ENCODE assay signal across 11 cellular contexts in the genomic region with DNA sequence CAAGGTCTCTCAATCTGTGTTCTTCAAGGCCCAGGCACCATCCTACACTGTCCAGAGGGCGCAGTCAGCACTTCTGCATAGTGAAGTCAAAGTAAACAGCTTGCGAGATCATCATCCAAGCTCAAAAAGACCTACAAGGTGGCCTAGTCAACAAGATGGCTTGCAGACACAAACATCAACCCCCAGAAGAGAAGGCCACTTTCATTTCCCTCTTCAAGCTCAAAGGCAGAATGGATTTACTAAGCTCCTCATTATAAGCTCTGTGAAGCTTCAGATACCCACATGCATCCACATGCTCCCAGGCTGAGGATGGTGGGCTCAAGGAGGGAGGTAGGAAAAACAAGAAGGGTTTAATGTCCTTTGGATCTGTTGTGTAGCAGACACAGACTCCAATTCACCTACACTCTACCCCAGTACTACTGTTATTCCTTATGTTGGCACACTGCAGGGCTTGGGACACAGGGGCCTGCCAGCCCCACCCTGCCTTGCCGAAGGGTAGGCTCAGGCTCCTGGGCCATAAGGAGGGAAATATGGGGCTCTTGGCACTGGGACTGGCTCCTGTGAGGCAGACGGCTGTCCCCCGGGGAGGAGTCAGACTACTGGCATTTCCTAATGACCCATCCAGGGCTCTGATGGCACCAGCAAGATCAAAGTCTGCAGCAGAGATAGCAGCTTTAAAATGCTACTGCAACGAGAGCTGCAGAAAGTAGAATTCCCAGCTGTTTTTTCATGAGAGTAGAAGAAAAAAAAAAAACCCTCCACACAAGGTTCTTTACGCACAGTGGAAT. TPM values are rescaled to one million over a fixed set of nuclear protein-coding genes. Genes with fewer than 3 reads are reported as not detected.
DNase-seq lines count a peak whose midpoint lies in the region; ATAC-seq and TF ChIP-seq lines count a peak whose summit lies in the region.
"Had no signal": no experiment of that assay in that cellular context is flagged by ENCODE, and none has a peak within 500 bp of the region (broad histone marks: within the 10 kb centered on the region; RNA-seq: fewer than 3 reads in every experiment).

No MANE protein-coding gene starts in this region.

- peaks cover 30% of the 10 kb centered on the region for H3K4me1 ChIP-seq in HUES6 (ENCODE audit: control insufficient read depth, insufficient read depth, low read length)
- H3K4me1 ChIP-seq in mucosa of rectum (ENCODE audit: control insufficient read depth in 2 of 2, insufficient read depth in 2 of 2, low read length in 2 of 2), result peaks cover 18 to 24% of the 10 kb centered on the region in 2 donors

- no peaks in the 10 kb centered on the region for H3K9me3 Mint-ChIP-seq in CD4-positive, alpha-beta T cell
- H3K9me3 Mint-ChIP-seq in brain, result no peaks in the 10 kb centered on the region
- no peaks in the 10 kb centered on the region for H3K9me3 Mint-ChIP-seq in activated T-helper 1 cell treated with anti-CD3 and anti-CD28 coated beads, Interleukin-12 subunit alpha, Interleukin-12 subunit beta, Interleukin-2, Interleukin-4 antibody, amounts not matched to agents 30 ng/mL and 10 ng/mL and 1 ng/mL, durations not matched to agents 14 hours and 24 hours and 36 hours
- H3K9me3 Mint-ChIP-seq: activated CD4-positive, alpha-beta T cell treated with anti-CD3 and anti-CD28 coated beads, Interleukin-2, amount 10 ng/mL, durations not matched to agents 24 days and 14 days had no signal

- peak overlapping the region; percentile 54 for H3K27ac Mint-ChIP-seq in CD4-positive, alpha-beta T cell
- H3K27ac Mint-ChIP-seq in brain, result peak overlapping the region; percentile 31 to 93 (median 60)
- no peak overlapping the region for H3K27ac Mint-ChIP-seq in activated T-helper 1 cell treated with anti-CD3 and anti-CD28 coated beads, Interleukin-12 subunit alpha, Interleukin-12 subunit beta, Interleukin-2, Interleukin-4 antibody, amounts not matched to agents 30 ng/mL and 10 ng/mL and 1 ng/mL, durations not matched to agents 14 hours and 24 hours and 36 hours
- H3K27ac Mint-ChIP-seq: activated CD4-positive, alpha-beta T cell treated with anti-CD3 and anti-CD28 coated beads, Interleukin-2, amount 10 ng/mL, durations not matched to agents 24 days and 14 days had no signal

- no peak overlapping the region for H3K4me3 ChIP-seq in HUES6 (ENCODE audit: low read depth, low read length)
- H3K4me3 ChIP-seq in mucosa of rectum (ENCODE audit: low read length in 2 of 2), result peak overlapping the region in 1 of 2 donors; percentile 22

- peaks cover 82% of the 10 kb centered on the region for H3K36me3 Mint-ChIP-seq in CD4-positive, alpha-beta T cell (ENCODE audit: low read depth)
- peaks cover 24% of the 10 kb centered on the region for H3K36me3 Mint-ChIP-seq in brain
- peaks cover 21% of the 10 kb centered on the region for H3K36me3 Mint-ChIP-seq in activated T-helper 1 cell treated with anti-CD3 and anti-CD28 coated beads, Interleukin-12 subunit alpha, Interleukin-12 subunit beta, Interleukin-2, Interleukin-4 antibody, amounts not matched to agents 30 ng/mL and 10 ng/mL and 1 ng/mL, durations not matched to agents 14 hours and 24 hours and 36 hours (ENCODE audit: low read depth)

- no peak overlapping the region for H3K4me3 Mint-ChIP-seq in CD4-positive, alpha-beta T cell
- H3K4me3 Mint-ChIP-seq in brain, result peak overlapping the region in 2 of 5 experiments; percentile 33 to 39
- H3K4me3 Mint-ChIP-seq in activated T-helper 1 cell treated with anti-CD3 and anti-CD28 coated beads, Interleukin-12 subunit alpha, Interleukin-12 subunit beta, Interleukin-2, Interleukin-4 antibody, amounts not matched to agents 30 ng/mL and 10 ng/mL and 1 ng/mL, durations not matched to agents 14 hours and 24 hours and 36 hours, result no peak overlapping the region
- H3K4me3 Mint-ChIP-seq: activated CD4-positive, alpha-beta T cell treated with anti-CD3 and anti-CD28 coated beads, Interleukin-2, amount 10 ng/mL, durations not matched to agents 24 days and 14 days had no signal

- POLR2A ChIA-PET in CD4-positive, alpha-beta T cell (lab: Charles Lee), result no interaction called here

- H3K36me3 ChIP-seq in HUES6 (ENCODE audit: control insufficient read depth, insufficient read depth, low read length) (peaks cover 16% of the 10 kb centered on the region), mucosa of rectum (ENCODE audit: control insufficient read depth in 2 of 2, insufficient read depth in 2 of 2, low read length in 2 of 2) (peaks cover 13 to 15% of the 10 kb centered on the region in 2 donors)

- H3K4me1 Mint-ChIP-seq in CD4-positive, alpha-beta T cell (ENCODE audit: low read depth), result peaks cover 52% of the 10 kb centered on the region
- peaks cover 69% of the 10 kb centered on the region for H3K4me1 Mint-ChIP-seq in brain
- peaks cover 36% of the 10 kb centered on the region for H3K4me1 Mint-ChIP-seq in activated T-helper 1 cell treated with anti-CD3 and anti-CD28 coated beads, Interleukin-12 subunit alpha, Interleukin-12 subunit beta, Interleukin-2, Interleukin-4 antibody, amounts not matched to agents 30 ng/mL and 10 ng/mL and 1 ng/mL, durations not matched to agents 14 hours and 24 hours and 36 hours (ENCODE audit: low read depth)

- no peak overlapping the region for H3K27ac ChIP-seq in CD4-positive, alpha-beta T cell (ENCODE audit: low read depth, low read length)
- no peak overlapping the region for H3K27ac ChIP-seq in HUES6 (ENCODE audit: low read depth, low read length)
- peak overlapping the region; percentile 30 to 66 for H3K27ac ChIP-seq in mucosa of rectum (ENCODE audit: low read depth in 2 of 2, low read length in 2 of 2)

- no peaks in the 10 kb centered on the region for H3K9me3 ChIP-seq in CD4-positive, alpha-beta T cell (ENCODE audit: control insufficient read depth, low read length)
- no peaks in the 10 kb centered on the region for H3K9me3 ChIP-seq in HUES6 (ENCODE audit: control insufficient read depth, insufficient read depth, low read depth, low read length)
- no peaks in the 10 kb centered on the region for H3K9me3 ChIP-seq in mucosa of rectum (ENCODE audit: control insufficient read depth in 2 of 2, low read length in 2 of 2)

- DNase-seq in CD4-positive, alpha-beta T cell, result no peak
- no peak for DNase-seq in KBM-7
- no peak for DNase-seq in activated T-helper 1 cell treated with anti-CD3 and anti-CD28 coated beads, Interleukin-12 subunit alpha, Interleukin-12 subunit beta, Interleukin-2, Interleukin-4 antibody, amounts not matched to agents 30 ng/mL and 10 ng/mL and 1 ng/mL, durations not matched to agents 14 hours and 24 hours and 36 hours (ENCODE audit: low spot score)
- DNase-seq: activated CD4-positive, alpha-beta T cell treated with anti-CD3 and anti-CD28 coated beads, Interleukin-2, amount 10 ng/mL, durations not matched to agents 24 days and 14 days; GDM1; MM.1S had no signal

- H3K9ac ChIP-seq in HUES6 (ENCODE audit: low read length) (peak overlapping the region; percentile 17), mucosa of rectum (ENCODE audit: low read depth in 1 of 2, low read length in 2 of 2) (peak overlapping the region in 1 of 2 donors; percentile 27)

- no peaks in the 10 kb centered on the region for H3K27me3 Mint-ChIP-seq in CD4-positive, alpha-beta T cell
- no peaks in the 10 kb centered on the region for H3K27me3 Mint-ChIP-seq in brain
- no peaks in the 10 kb centered on the region for H3K27me3 Mint-ChIP-seq in activated T-helper 1 cell treated with anti-CD3 and anti-CD28 coated beads, Interleukin-12 subunit alpha, Interleukin-12 subunit beta, Interleukin-2, Interleukin-4 antibody, amounts not matched to agents 30 ng/mL and 10 ng/mL and 1 ng/mL, durations not matched to agents 14 hours and 24 hours and 36 hours (ENCODE audit: insufficient read depth)
- H3K27me3 Mint-ChIP-seq: activated CD4-positive, alpha-beta T cell treated with anti-CD3 and anti-CD28 coated beads, Interleukin-2, amount 10 ng/mL, durations not matched to agents 24 days and 14 days had no signal

- intact Hi-C loops in CD4-positive, alpha-beta T cell (cut with DNase I, micrococcal nuclease), result no loop called here
- intact Hi-C loops in activated T-helper 1 cell treated with anti-CD3 and anti-CD28 coated beads, Interleukin-12 subunit alpha, Interleukin-12 subunit beta, Interleukin-2, Interleukin-4 antibody, amounts not matched to agents 30 ng/mL and 10 ng/mL and 1 ng/mL, durations not matched to agents 14 hours and 24 hours and 36 hours (cut with micrococcal nuclease), result no loop called here

- CTCF ChIA-PET in CD4-positive, alpha-beta T cell (lab: Charles Lee), result no interaction called here

- no peak for TF ChIP-seq CTCF in CD4-positive, alpha-beta T cell (IDR thresholded peaks at IDR 0.05)
- TF ChIP-seq CTCF in brain (conservative IDR thresholded peaks at IDR 0.05), result no peak

- H3K27me3 ChIP-seq in CD4-positive, alpha-beta T cell (ENCODE audit: control insufficient read depth, insufficient read depth, low read length), result no peaks in the 10 kb centered on the region
- H3K27me3 ChIP-seq in HUES6 (ENCODE audit: control insufficient read depth, insufficient read depth, low read length) (no peaks in the 10 kb centered on the region), mucosa of rectum (ENCODE audit: control insufficient read depth in 2 of 2, insufficient read depth in 2 of 2, low read length in 2 of 2) (no peaks in the 10 kb centered on the region)

- ATAC-seq in CD4-positive, alpha-beta T cell (ENCODE audit: poor library complexity), result no peak
- ATAC-seq in HG02970 (IDR thresholded peaks at IDR 0.05; ENCODE audit: low FRiP score, unreplicated experiment), result no peak
- ATAC-seq in HG02642 (IDR thresholded peaks at IDR 0.05; ENCODE audit: poor library complexity, unreplicated experiment), result no peak

- in situ Hi-C loops in KBM-7 (cut with MboI; ENCODE audit: low pct_unique_long_range_greater_than_20kb, low sequenced_read_pairs), result loop anchor here (25.0 kb wide), 1 partner anchor 265 kb away; a partner anchor contains a TSS

RNA-seq across cellular contexts. Expression of a gene that starts 42.0 kb away (rescaled TPM):
- total RNA-seq in CD4-positive, alpha-beta T cell, result 1 to 10 TPM; 7.4 to 7.5 TPM
- 0.27 TPM for polyA plus RNA-seq in brain (ENCODE audit: insufficient read depth, low read depth, low replicate concordance)
- 4.1 and 4.6 TPM in 2 replicates for total RNA-seq in activated T-helper 1 cell treated with anti-CD3 and anti-CD28 coated beads, Interleukin-12 subunit alpha, Interleukin-12 subunit beta, Interleukin-2, Interleukin-4 antibody, amounts not matched to agents 30 ng/mL and 10 ng/mL and 1 ng/mL, durations not matched to agents 14 hours and 24 hours and 36 hours

Comparison
In these comparisons a context has a peak if more than half of its experiments do, and no peak if none do; other contexts are left out.
1. H3K27ac ChIP-seq: peak in mucosa of rectum (2 of 2); none in CD4-positive, alpha-beta T cell (single experiment) and HUES6 (single experiment).